8 cellular contexts compared by ENCODE assay signal in the genomic region with DNA sequence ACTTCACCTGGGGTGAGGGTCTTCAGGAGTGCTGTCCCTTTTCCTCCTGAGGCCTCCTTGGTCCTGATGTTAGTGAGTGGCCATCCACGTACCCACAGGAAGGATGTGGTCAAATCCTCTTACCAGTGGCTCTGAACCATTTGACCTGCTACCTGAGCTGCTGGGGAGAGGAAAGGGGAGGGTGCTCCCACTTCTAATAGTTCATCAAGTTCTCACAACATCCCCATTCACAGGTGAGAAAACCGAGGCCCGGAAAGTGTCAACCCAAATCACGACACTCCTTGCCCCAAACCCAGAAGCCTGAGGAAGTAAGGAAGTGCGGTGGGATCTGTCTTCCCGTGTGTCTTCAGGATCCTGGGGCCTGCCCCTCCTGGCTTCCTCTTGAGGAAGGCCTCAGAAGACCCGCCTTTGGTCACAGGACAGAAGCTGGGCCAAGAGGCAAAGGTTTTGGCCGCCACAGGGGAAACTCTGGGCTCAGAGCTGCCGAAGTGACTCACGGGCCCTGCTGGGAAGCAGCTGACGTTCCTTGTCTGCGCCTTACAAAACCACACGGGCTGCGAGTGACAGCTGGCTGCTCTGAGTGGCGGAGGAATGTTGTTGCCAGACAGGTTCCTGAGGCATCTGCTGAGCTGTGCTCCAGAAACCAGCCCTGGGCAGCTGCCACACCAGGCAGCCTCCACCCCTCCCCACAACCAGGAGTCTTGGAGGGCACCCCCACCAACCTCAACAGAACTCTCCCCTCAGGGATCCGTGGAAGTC. TPM values are rescaled to one million over a fixed set of nuclear protein-coding genes. Genes with fewer than 3 reads are reported as not detected.
DNase-seq lines count a peak whose midpoint lies in the region; ATAC-seq, FAIRE-seq and TF ChIP-seq lines count a peak whose summit lies in the region.

No MANE protein-coding gene starts in this region.

- H3K4me1 ChIP-seq in pancreas: peaks cover 6 to 53% (median 25%) of the 10 kb centered on the region in 3 donors

- H3K27ac Mint-ChIP-seq in endothelial cell (ENCODE audit: unreplicated experiment): no peak overlapping the region

- peaks cover 11% of the 10 kb centered on the region for H3K4me1 Mint-ChIP-seq in endothelial cell (ENCODE audit: unreplicated experiment)

- H3K27me3 Mint-ChIP-seq in endothelial cell (ENCODE audit: unreplicated experiment): peaks cover 1% of the 10 kb centered on the region

- no peaks in the 10 kb centered on the region for H3K27me3 ChIP-seq in pancreas

- no peak overlapping the region for H3K4me3 ChIP-seq in pancreas

- FAIRE-seq in pancreas (lab: Jason Lieb, UNC): no peak

- peak overlapping the region; percentile 40 to 88 (median 63) for H3K27ac ChIP-seq in pancreas

- intact Hi-C loops in pancreas (cut with DNase I): no loop called here

- H3K9me3 ChIP-seq in pancreas: no peaks in the 10 kb centered on the region

- H3K4me3 Mint-ChIP-seq in endothelial cell (ENCODE audit: unreplicated experiment): no peak overlapping the region

- no peak for TF ChIP-seq CTCF in pancreas (IDR thresholded peaks at IDR 0.05)
- TF ChIP-seq CTCF in endothelial cell (IDR thresholded peaks at IDR 0.05; ENCODE audit: unreplicated experiment): no peak

- 22 to 27% methylated on average over 16 of the region's 16 CpGs for WGBS in pancreas, 2 donors

- H3K36me3 ChIP-seq in pancreas: no peaks in the 10 kb centered on the region

- DNase-seq in COLO668 (lab: John Stamatoyannopoulos, UW; ENCODE audit: unreplicated experiment): peak; percentile 80
- DNase-seq in H4 (ENCODE audit: low spot score): peak; percentile 91
- peak; percentile 86 to 96 for DNase-seq in NCI-H524 (lab: John Stamatoyannopoulos, UW)
- DNase-seq in activated gamma-delta T cell (lab: John Stamatoyannopoulos, UW): peak; percentile 15
- peak; percentile 96 for DNase-seq in glomerular visceral epithelial cell (ENCODE audit: extremely low spot score)
- DNase-seq in pancreas: peak; percentile 83 to 92 (median 90)
- no peak for DNase-seq in endothelial cell (ENCODE audit: low spot score)

- no peaks in the 10 kb centered on the region for H3K36me3 Mint-ChIP-seq in endothelial cell (ENCODE audit: low read depth, unreplicated experiment)

- ATAC-seq in pancreas: peak; percentile 90 to 94 (median 92)
- ATAC-seq in GM18511 (IDR thresholded peaks at IDR 0.05; ENCODE audit: unreplicated experiment): no peak

- no peaks in the 10 kb centered on the region for H3K9me3 Mint-ChIP-seq in endothelial cell (ENCODE audit: unreplicated experiment)

RNA-seq across cellular contexts. Expression of gene KIFC3, which starts 13.9 kb away (rescaled TPM):
- 12.2 and 27.4 TPM in 2 replicates for total RNA-seq in H4 (2014; rRNA removed; shearing (Covaris generic))
- 10 to 100 TPM; 33.8 to 71.0 (median 60.5) TPM for total RNA-seq in pancreas
- 100 to 1,000 TPM; 277 to 284 TPM for polyA plus RNA-seq in pancreas
- total RNA-seq in endothelial cell (ENCODE audit: unreplicated experiment): 15.4 TPM
